Comparison of ENCODE assay signal across 13 cellular contexts in genomic region chr7:99021941-99022560, GRCh38.
A peak's percentile ranks its signal among the peaks of the same experiment; 100 is the strongest.
DNase-seq lines count a peak whose midpoint lies in the region; ATAC-seq and TF ChIP-seq lines count a peak whose summit lies in the region.
"Had no signal": no experiment of that assay in that cellular context is flagged by ENCODE, and none has a peak within 500 bp of the region (broad histone marks: within the 10 kb centered on the region; RNA-seq: fewer than 3 reads in every experiment).

No MANE protein-coding gene starts in this region.

- TF ChIP-seq POLR2A in gastrocnemius medialis (IDR thresholded peaks at IDR 0.05) = no peak

- no peaks in the 10 kb centered on the region for H3K27me3 ChIP-seq in GM23338 (ENCODE audit: insufficient read depth)
- H3K27me3 ChIP-seq in PC-3 (ENCODE audit: low read length) = no peaks in the 10 kb centered on the region
- H3K27me3 ChIP-seq in esophagus (ENCODE audit: control insufficient read depth in 1 of 2, insufficient read depth in 2 of 2, low read length in 2 of 2) = no peaks in the 10 kb centered on the region
- no peaks in the 10 kb centered on the region for H3K27me3 ChIP-seq in gastrocnemius medialis
- H3K27me3 ChIP-seq: esophagus muscularis mucosa, SJSA1 had no signal

- CTCF ChIA-PET in PC-3 (lab: Charles Lee) = no interaction called here

- POLR2A ChIA-PET in PC-3 (lab: Charles Lee; ENCODE audit: unreplicated experiment) = no interaction called here

- intact Hi-C loops in PC-3 (cut with micrococcal nuclease) (no loop called here), gastrocnemius medialis (cut with DNase I; ENCODE audit: low total_unique reads) (no loop called here)

- no peak overlapping the region for H3K27ac ChIP-seq in GM23338 (ENCODE audit: low read depth)
- no peak overlapping the region for H3K27ac ChIP-seq in PC-3 (ENCODE audit: low read length)
- peak overlapping the region; percentile 36 to 54 for H3K27ac ChIP-seq in esophagus (ENCODE audit: low read depth in 2 of 2, low read length in 1 of 2)
- peak overlapping the region in 3 of 4 donors; percentile 24 to 41 (median 30) for H3K27ac ChIP-seq in gastrocnemius medialis
- H3K27ac ChIP-seq: SJSA1 had no signal

- H4K20me1 ChIP-seq in GM23338 (replicated peaks; ENCODE audit: insufficient read depth) (0 out of 2 replicates have a peak, but pooled peaks cover 10% of the 10 kb centered on the region), PC-3 (ENCODE audit: low read length) (no peaks in the 10 kb centered on the region; the same call in 1 of the 2 replicates)

- H3K4me1 ChIP-seq in GM23338 (ENCODE audit: insufficient read depth) = no peaks in the 10 kb centered on the region
- H3K4me1 ChIP-seq in PC-3 (ENCODE audit: insufficient read depth, low read length) = no peaks in the 10 kb centered on the region
- no peaks in the 10 kb centered on the region for H3K4me1 ChIP-seq in esophagus (ENCODE audit: control insufficient read depth in 2 of 2, insufficient read depth in 2 of 2, low read length in 1 of 2)
- H3K4me1 ChIP-seq in gastrocnemius medialis = peaks cover 0 to 3% of the 10 kb centered on the region in 2 donors
- H3K4me1 ChIP-seq: SJSA1 had no signal

- DNase-seq in GM23338 (ENCODE audit: low spot score) (no peak), PC-3 (peak; percentile 25), gastrocnemius medialis (peak in 1 of 2 donors; percentile 2), LoVo (ENCODE audit: low spot score) (no peak)
- DNase-seq: activated CD4-positive, CD25-positive, alpha-beta regulatory T cell; NCI-H1417 treated with DMSO at 0.1 percent for 48 hours had no signal

- H3K4me3 ChIP-seq in GM23338 = no peak overlapping the region
- no peak overlapping the region for H3K4me3 ChIP-seq in PC-3 (ENCODE audit: low read length)
- no peak overlapping the region for H3K4me3 ChIP-seq in esophagus (ENCODE audit: low read depth in 1 of 2, low read length in 2 of 2)
- no peak overlapping the region for H3K4me3 ChIP-seq in gastrocnemius medialis
- H3K4me3 ChIP-seq: esophagus muscularis mucosa, SJSA1, thoracic aorta had no signal

- H3K79me2 ChIP-seq in GM23338 (replicated peaks; ENCODE audit: insufficient read depth) = peaks cover 6% of the 10 kb centered on the region
- no peaks in the 10 kb centered on the region for H3K79me2 ChIP-seq in PC-3 (ENCODE audit: low read length)

- H2AFZ ChIP-seq in GM23338 (no peak overlapping the region), PC-3 (ENCODE audit: low read length) (no peak overlapping the region)

- H3K9me3 ChIP-seq in PC-3 (ENCODE audit: low read length) = no peaks in the 10 kb centered on the region
- no peaks in the 10 kb centered on the region for H3K9me3 ChIP-seq in esophagus (ENCODE audit: control insufficient read depth in 2 of 2, insufficient read depth in 1 of 2, low read depth in 1 of 2, low read length in 1 of 2)
- H3K9me3 ChIP-seq in gastrocnemius medialis = no peaks in the 10 kb centered on the region
- H3K9me3 ChIP-seq: esophagus muscularis mucosa, SJSA1, thoracic aorta had no signal

- H3K36me3 Mint-ChIP-seq in GM23338 (ENCODE audit: low read depth) = peaks cover 22% of the 10 kb centered on the region

- H3K9me2 ChIP-seq in GM23338 (ENCODE audit: insufficient read depth) = no peaks in the 10 kb centered on the region
- H3K9me2 ChIP-seq in PC-3 (replicated peaks; ENCODE audit: low read length) = no peaks in the 10 kb centered on the region

- H3K4me3 Mint-ChIP-seq in GM23338 = no peak overlapping the region

- H3K4me2 ChIP-seq in GM23338 (no peak overlapping the region), PC-3 (ENCODE audit: low read length) (no peak overlapping the region)

- H3K9ac ChIP-seq in PC-3 (ENCODE audit: low read length) = no peak overlapping the region

- ATAC-seq in GM23338 (peak; percentile 26; the same call in 2 of the 3 replicates), PC-3 (peak; percentile 60), gastrocnemius medialis (no peak), HG02588 (IDR thresholded peaks at IDR 0.05; ENCODE audit: unreplicated experiment) (no peak), HG03175 (IDR thresholded peaks at IDR 0.05; ENCODE audit: unreplicated experiment) (no peak), HG02981 (IDR thresholded peaks at IDR 0.05; ENCODE audit: unreplicated experiment) (no peak)

- in situ Hi-C loops in gastrocnemius medialis (cut with MboI; ENCODE audit: low sequenced_read_pairs in 4 of 4) = no loop called here

- H3K27me3 Mint-ChIP-seq in GM23338 (ENCODE audit: insufficient read depth, low read depth, poor library complexity) = peaks cover 3% of the 10 kb centered on the region

- 51 to 65% methylated on average over 3 of the region's 3 CpGs for WGBS in esophagus, 2 donors

- no peaks in the 10 kb centered on the region for H3K9me3 Mint-ChIP-seq in GM23338

- H3K4me1 Mint-ChIP-seq in GM23338 = peaks cover 11% of the 10 kb centered on the region; the same call in 2 of the 3 replicates

- BruUV-seq in PC-3 (replicated peaks; lab: Mats Ljungman, UMichigan) = no TSS peak

- TF ChIP-seq CTCF in GM23338 (conservative IDR thresholded peaks at IDR 0.05; ENCODE audit: low read depth in 2 of 2) (no peak), PC-3 (conservative IDR thresholded peaks at IDR 0.05; ENCODE audit: low read depth, low read length) (no peak), gastrocnemius medialis (IDR thresholded peaks at IDR 0.05 in 4 of 5, conservative IDR thresholded peaks at IDR 0.05 in 1 of 5) (no peak)

- H3F3A ChIP-seq in GM23338 (replicated peaks; ENCODE audit: low read depth) (no peaks in the 10 kb centered on the region), PC-3 (ENCODE audit: low read length, unreplicated experiment) (peaks cover 5% of the 10 kb centered on the region)

- H3K27ac Mint-ChIP-seq in GM23338 = peak overlapping the region; percentile 64; the same call in 1 of the 2 replicates

- no peaks in the 10 kb centered on the region; the same call in 1 of the 2 replicates for H3K36me3 ChIP-seq in GM23338 (ENCODE audit: insufficient read depth)
- H3K36me3 ChIP-seq in PC-3 (ENCODE audit: low read depth, low read length) = peaks cover 5% of the 10 kb centered on the region; the same call in 1 of the 2 replicates
- H3K36me3 ChIP-seq in esophagus (ENCODE audit: control insufficient read depth in 2 of 2, insufficient read depth in 2 of 2, low read length in 1 of 2) = no peaks in the 10 kb centered on the region
- no peaks in the 10 kb centered on the region for H3K36me3 ChIP-seq in gastrocnemius medialis
- H3K36me3 ChIP-seq: thoracic aorta had no signal

TF ChIP-seq in GM23338, 12 proteins besides CTCF, POLR2A, EP300 and RAD21:
- no peak for TF ChIP-seq POLR2AphosphoS5 (IDR thresholded peaks at IDR 0.05; ENCODE audit: low read depth)
- TF ChIP-seq JUNB (IDR thresholded peaks at IDR 0.05; ENCODE audit: unreplicated experiment) = no peak
- TF ChIP-seq EZH2phosphoT487 (IDR thresholded peaks at IDR 0.05; ENCODE audit: unreplicated experiment) = no peak
- TF ChIP-seq EZH2 (IDR thresholded peaks at IDR 0.05; ENCODE audit: low read depth, unreplicated experiment) = no peak
- TF ChIP-seq ZNF114 (CRISPR knock-in tag; IDR thresholded peaks at IDR 0.05) = no peak

Comparison
In these comparisons a context has a peak if more than half of its experiments do, and no peak if none do; other contexts are left out.
1. ATAC-seq: peak in GM23338 (single experiment) and PC-3 (single experiment); none in gastrocnemius medialis (0 of 2), HG02588 (single experiment), HG03175 (single experiment) and HG02981 (single experiment).
2. H3K27ac ChIP-seq: peak in esophagus (2 of 2) and gastrocnemius medialis (3 of 4); none in GM23338 (single experiment) and PC-3 (single experiment).